In genomic region chr4:139917896-139918295, GRCh38 we compare ENCODE assay signal across 1 cellular context.
TF ChIP-seq lines count a peak whose summit lies in the region.

No MANE protein-coding gene starts in this region.

TF ChIP-seq in IMR-90, 13 proteins besides CTCF, POLR2A, EP300 and RAD21 (continued from another document):
- no peak for TF ChIP-seq ELK1 (IDR thresholded peaks at IDR 0.05; ENCODE audit: borderline replicate concordance, low read depth, low read length)
- TF ChIP-seq SMC3 (IDR thresholded peaks at IDR 0.05; ENCODE audit: low read depth, low read length): no peak
- no peak for TF ChIP-seq NFE2L2 (IDR thresholded peaks at IDR 0.05; ENCODE audit: low read depth, low read length)
- no peak for TF ChIP-seq USF2 (IDR thresholded peaks at IDR 0.05; ENCODE audit: low read depth, low read length)
- TF ChIP-seq RCOR1 (IDR thresholded peaks at IDR 0.05; ENCODE audit: insufficient replicate concordance, low read length): no peak
- TF ChIP-seq CHD1 (IDR thresholded peaks at IDR 0.05; ENCODE audit: low read depth, low read length): no peak
- no peak for TF ChIP-seq MXI1 (IDR thresholded peaks at IDR 0.05; ENCODE audit: borderline replicate concordance, low read depth, low read length)
- TF ChIP-seq FOS (IDR thresholded peaks at IDR 0.05; ENCODE audit: low read depth, low read length): no peak
- no peak for TF ChIP-seq MAFK (IDR thresholded peaks at IDR 0.05; ENCODE audit: low read depth, low read length)
